ENCODE assay signal across 11 cellular contexts in genomic region chr2:96540136-96540535, GRCh38. TPM values are rescaled to one million over a fixed set of nuclear protein-coding genes. Genes with fewer than 3 reads are reported as not detected.
A peak's percentile ranks its signal among the peaks of the same experiment; 100 is the strongest.
DNase-seq lines count a peak whose midpoint lies in the region; ATAC-seq and TF ChIP-seq lines count a peak whose summit lies in the region.
"Had no signal": no experiment of that assay in that cellular context is flagged by ENCODE, and none has a peak within 500 bp of the region (broad histone marks: within the 10 kb centered on the region; RNA-seq: fewer than 3 reads in every experiment).

No MANE protein-coding gene starts in this region.

- ATAC-seq in GM21576 (IDR thresholded peaks at IDR 0.05; ENCODE audit: unreplicated experiment) (no peak), omental fat pad (ENCODE audit: low FRiP score) (no peak), left lobe of liver (no peak)

- intact Hi-C loops in colonic mucosa (cut with DNase I), result no loop called here

- H3K9ac ChIP-seq in colonic mucosa (ENCODE audit: low read depth in 2 of 2, low read length in 2 of 2), result no peak overlapping the region

- DNase-seq in GM04503 (ENCODE audit: low read depth), result peak; percentile 50
- DNase-seq in RKO (ENCODE audit: low spot score), result peak; percentile 22
- no peak for DNase-seq in coronary artery (ENCODE audit: low spot score)
- DNase-seq in osteocyte (ENCODE audit: extremely low spot score, unreplicated experiment), result no peak
- no peak for DNase-seq in colonic mucosa
- no peak for DNase-seq in omental fat pad (ENCODE audit: low spot score)
- no peak for DNase-seq in left lobe of liver (ENCODE audit: low spot score)
- DNase-seq: activated CD4-positive, alpha-beta T cell treated with anti-CD3 and anti-CD28 coated beads, Interleukin-2, amount 50 U/mL, for 1 hour; NCI-H1105; retina had no signal

- H3K4me3 ChIP-seq in coronary artery, result peak overlapping the region; percentile 92
- no peak overlapping the region for H3K4me3 ChIP-seq in colonic mucosa

- H3K27ac ChIP-seq in coronary artery (peak overlapping the region; percentile 98 to 99), colonic mucosa (no peak overlapping the region)

- H3K9me3 Mint-ChIP-seq in osteocyte (ENCODE audit: unreplicated experiment), result no peaks in the 10 kb centered on the region

- peak overlapping the region; percentile 74 for H3K27ac Mint-ChIP-seq in osteocyte (ENCODE audit: unreplicated experiment)

- TF ChIP-seq CTCF in coronary artery (IDR thresholded peaks at IDR 0.05) (no peak), osteocyte (IDR thresholded peaks at IDR 0.05) (no peak), colonic mucosa (IDR thresholded peaks at IDR 0.05) (no peak), omental fat pad (IDR thresholded peaks at IDR 0.05) (no peak)

- no peak overlapping the region for H3K4me3 Mint-ChIP-seq in osteocyte (ENCODE audit: unreplicated experiment)

- peaks cover 9% of the 10 kb centered on the region for H3K4me1 ChIP-seq in colonic mucosa

- peaks cover 44% of the 10 kb centered on the region for H3K4me1 Mint-ChIP-seq in osteocyte (ENCODE audit: unreplicated experiment)

- H3K27me3 Mint-ChIP-seq in osteocyte (ENCODE audit: unreplicated experiment), result no peaks in the 10 kb centered on the region

- H3K27me3 ChIP-seq in colonic mucosa, result no peaks in the 10 kb centered on the region

- no peaks in the 10 kb centered on the region for H3K9me3 ChIP-seq in colonic mucosa

- peaks cover 17% of the 10 kb centered on the region for H3K36me3 Mint-ChIP-seq in osteocyte (ENCODE audit: unreplicated experiment)

- no peaks in the 10 kb centered on the region for H3K36me3 ChIP-seq in colonic mucosa

RNA-seq across cellular contexts. Expression of gene ARID5A, which starts 3.6 kb away (rescaled TPM):
- total RNA-seq in osteocyte, result 25.9 and 26.3 TPM in 2 replicates
- total RNA-seq in colonic mucosa, result 10 to 100 TPM in 1 of 2 donors, 1 to 10 TPM in 1; 6.9 to 16.4 TPM
- 10 to 100 TPM; 26.2 to 79.7 (median 41.8) TPM for total RNA-seq in omental fat pad
- total RNA-seq in left lobe of liver, result 18.9 TPM

RNA-seq across cellular contexts. Expression of gene NEURL3, which starts 35.0 kb away (rescaled TPM):
- total RNA-seq in osteocyte (not detected in 2 replicates), colonic mucosa (1 to 10 TPM; 2.5 to 2.6 TPM), omental fat pad (under 1 TPM in 1 of 4 donors, not detected in 3; 0.56 TPM), left lobe of liver (0.43 TPM)

Comparison
In these comparisons a context has a peak if more than half of its experiments do, and no peak if none do; other contexts are left out.
1. DNase-seq: peak in GM04503 (single experiment) and RKO (single experiment); none in coronary artery (single experiment), osteocyte (single experiment), colonic mucosa (single experiment), omental fat pad (single experiment) and left lobe of liver (single experiment).